8 cellular contexts compared by ENCODE assay signal in genomic region chr17:57605734-57606105, GRCh38.
A peak's percentile ranks its signal among the peaks of the same experiment; 100 is the strongest.
DNase-seq lines count a peak whose midpoint lies in the region; ATAC-seq and TF ChIP-seq lines count a peak whose summit lies in the region.

No MANE protein-coding gene starts in this region.

- peak overlapping the region; percentile 95 for H3K27ac Mint-ChIP-seq in activated CD4-positive, alpha-beta memory T cell treated with anti-CD3 and anti-CD28 coated beads for 36 hours
- peak overlapping the region; percentile 56 to 89 for H3K27ac Mint-ChIP-seq in natural killer cell

- H3K4me3 ChIP-seq in HEK293 (ENCODE audit: low read depth, low read length): no peak overlapping the region
- no peak overlapping the region for H3K4me3 ChIP-seq in left lung

- H3K27ac ChIP-seq in HEK293 (ENCODE audit: extremely low read depth, low read depth, low read length) (peak overlapping the region; percentile 54), left lung (peak overlapping the region in 1 of 2 donors; percentile 33)

- no peaks in the 10 kb centered on the region for H3K36me3 Mint-ChIP-seq in activated CD4-positive, alpha-beta memory T cell treated with anti-CD3 and anti-CD28 coated beads for 36 hours
- H3K36me3 Mint-ChIP-seq in natural killer cell: no peaks in the 10 kb centered on the region

- no peaks in the 10 kb centered on the region for H3K9me3 ChIP-seq in HEK293 (ENCODE audit: control insufficient read depth, insufficient read depth, low read depth, low read length)
- no peaks in the 10 kb centered on the region for H3K9me3 ChIP-seq in left lung

- intact Hi-C loops in activated CD4-positive, alpha-beta memory T cell treated with anti-CD3 and anti-CD28 coated beads for 36 hours (cut with micrococcal nuclease): loop anchor here (2.0 kb wide), 1 partner anchor 65 kb away; no protein-coding TSS in a partner anchor
- intact Hi-C loops in natural killer cell (cut with micrococcal nuclease) (no loop called here), left lung (cut with DNase I) (no loop called here)

- no peak for TF ChIP-seq CTCF in HEK293 (tag by site-specific recombination; IDR thresholded peaks at IDR 0.05)
- no peak for TF ChIP-seq CTCF in natural killer cell (IDR thresholded peaks at IDR 0.05)
- no peak for TF ChIP-seq CTCF in left lung (IDR thresholded peaks at IDR 0.05)

- peak; percentile 22 for ATAC-seq in GM18498 (IDR thresholded peaks at IDR 0.05; ENCODE audit: unreplicated experiment)
- ATAC-seq in natural killer cell: no peak
- no peak for ATAC-seq in left lung
- no peak for ATAC-seq in GM21360 (IDR thresholded peaks at IDR 0.05; ENCODE audit: unreplicated experiment)

- no peaks in the 10 kb centered on the region for H3K27me3 Mint-ChIP-seq in activated CD4-positive, alpha-beta memory T cell treated with anti-CD3 and anti-CD28 coated beads for 36 hours
- no peaks in the 10 kb centered on the region for H3K27me3 Mint-ChIP-seq in natural killer cell (ENCODE audit: low read depth in 2 of 2)

- H3K36me3 ChIP-seq in HEK293 (ENCODE audit: control insufficient read depth in 2 of 2, insufficient read depth in 1 of 2, low read length in 2 of 2) (no peaks in the 10 kb centered on the region), left lung (no peaks in the 10 kb centered on the region)

- no peaks in the 10 kb centered on the region for H3K27me3 ChIP-seq in left lung

- H3K9me3 Mint-ChIP-seq in activated CD4-positive, alpha-beta memory T cell treated with anti-CD3 and anti-CD28 coated beads for 36 hours: no peaks in the 10 kb centered on the region
- H3K9me3 Mint-ChIP-seq in natural killer cell: no peaks in the 10 kb centered on the region

- peaks cover 75% of the 10 kb centered on the region for H3K4me1 Mint-ChIP-seq in activated CD4-positive, alpha-beta memory T cell treated with anti-CD3 and anti-CD28 coated beads for 36 hours (ENCODE audit: low read depth)
- H3K4me1 Mint-ChIP-seq in natural killer cell: peaks cover 44 to 64% of the 10 kb centered on the region in 2 donors

- POLR2A ChIA-PET in HEK293 (lab: Yijun Ruan, JAX): no interaction called here
- POLR2A ChIA-PET in activated CD4-positive, alpha-beta memory T cell treated with anti-CD3 and anti-CD28 coated beads for 36 hours (lab: Charles Lee): no interaction called here

- no peak for DNase-seq in activated CD4-positive, alpha-beta memory T cell treated with anti-CD3 and anti-CD28 coated beads for 36 hours
- DNase-seq in natural killer cell: no peak
- no peak for DNase-seq in SKM-1 treated with dmso at 0.1 percent for 144 hours (lab: John Stamatoyannopoulos, UW; ENCODE audit: unreplicated experiment)
- no peak for DNase-seq in left lung
- no peak for DNase-seq in mesenteric fat pad (ENCODE audit: low spot score)

- peak overlapping the region; percentile 34 for H3K4me3 Mint-ChIP-seq in activated CD4-positive, alpha-beta memory T cell treated with anti-CD3 and anti-CD28 coated beads for 36 hours
- H3K4me3 Mint-ChIP-seq in natural killer cell: peak overlapping the region; percentile 53

- H3K4me1 ChIP-seq in HEK293 (ENCODE audit: control insufficient read depth, insufficient read depth, low read length) (peaks cover 20% of the 10 kb centered on the region), left lung (peaks cover 10 to 31% of the 10 kb centered on the region in 2 donors)

- CTCF ChIA-PET in HEK293 (lab: Yijun Ruan, JAX): interaction anchor here (1.0 to 3.2 kb wide), 5 partner anchors 8 to 363 kb away, joined by 3 to 13 read pairs (median 7); no protein-coding TSS in a partner anchor
- CTCF ChIA-PET in activated CD4-positive, alpha-beta memory T cell treated with anti-CD3 and anti-CD28 coated beads for 36 hours (lab: Charles Lee): interaction anchor here (0.8 to 10.6 kb wide), 3 partner anchors 8 to 363 kb away, joined by 4 to 144 read pairs (median 4); no protein-coding TSS in a partner anchor

TF ChIP-seq in HEK293, 187 proteins besides CTCF, POLR2A, EP300 and RAD21:
- TF ChIP-seq KLF1 (tag by site-specific recombination; IDR thresholded peaks at IDR 0.05) (no peak), ZNF664 (tag by site-specific recombination; IDR thresholded peaks at IDR 0.05) (no peak), GLI2 (tag by site-specific recombination; IDR thresholded peaks at IDR 0.05; ENCODE audit: borderline replicate concordance, low read depth) (no peak), ZNF114 (tag by site-specific recombination; IDR thresholded peaks at IDR 0.05) (no peak), ZNF37A (tag by site-specific recombination; IDR thresholded peaks at IDR 0.05) (no peak), GLIS2 (tag by site-specific recombination; IDR thresholded peaks at IDR 0.05) (no peak), ZNF76 (tag by site-specific recombination; IDR thresholded peaks at IDR 0.05; ENCODE audit: borderline replicate concordance, low read depth) (no peak), MYNN (tag by site-specific recombination; IDR thresholded peaks at IDR 0.05; ENCODE audit: borderline replicate concordance) (no peak), ZNF677 (tag by site-specific recombination; IDR thresholded peaks at IDR 0.05) (no peak), ZNF221 (tag by site-specific recombination; IDR thresholded peaks at IDR 0.05; ENCODE audit: borderline replicate concordance) (no peak), BCL11A (tag by site-specific recombination; IDR thresholded peaks at IDR 0.05; ENCODE audit: low read depth) (no peak), ZFP37 (tag by site-specific recombination; IDR thresholded peaks at IDR 0.05) (no peak), HOXD13 (CRISPR knock-in tag; IDR thresholded peaks at IDR 0.05; ENCODE audit: borderline replicate concordance) (no peak), ZNF133 (tag by site-specific recombination; IDR thresholded peaks at IDR 0.05) (no peak)
